In genomic region chr15:85472349-85472748, GRCh38 we compare ENCODE assay signal across 13 cellular contexts.
"Had no signal": no experiment of that assay in that cellular context is flagged by ENCODE, and none has a peak within 500 bp of the region (broad histone marks: within the 10 kb centered on the region; RNA-seq: fewer than 3 reads in every experiment).

No MANE protein-coding gene starts in this region.

- FAIRE-seq: colon, small intestine had no signal

- H3K27ac Mint-ChIP-seq: dendritic cell treated with granulocyte-macrophage colony-stimulating factor and Interleukin-4, amounts not matched to agents 40 ng/mL and 50 ng/mL, for 4 days had no signal

- H3K27me3 Mint-ChIP-seq: dendritic cell treated with granulocyte-macrophage colony-stimulating factor and Interleukin-4, amounts not matched to agents 40 ng/mL and 50 ng/mL, for 4 days; naive thymus-derived CD8-positive, alpha-beta T cell had no signal

- H3K9me3 Mint-ChIP-seq: dendritic cell treated with granulocyte-macrophage colony-stimulating factor and Interleukin-4, amounts not matched to agents 40 ng/mL and 50 ng/mL, for 4 days; naive thymus-derived CD8-positive, alpha-beta T cell had no signal

- ATAC-seq: foreskin keratinocyte; left colon; naive thymus-derived CD8-positive, alpha-beta T cell had no signal

- H3K4me3 Mint-ChIP-seq: dendritic cell treated with granulocyte-macrophage colony-stimulating factor and Interleukin-4, amounts not matched to agents 40 ng/mL and 50 ng/mL, for 4 days had no signal

- H3K27ac ChIP-seq: foreskin keratinocyte, neutrophil had no signal

- DNase-seq: foreskin keratinocyte; head of caudate nucleus; hippocampal formation; left colon; naive thymus-derived CD8-positive, alpha-beta T cell; posterior cingulate gyrus; small intestine; stimulated activated CD4-positive, alpha-beta T cell treated with anti-CD3 and anti-CD28 coated beads, Interleukin-2, amount 100 ng/mL, for 48 hours; stimulated activated naive CD4-positive, alpha-beta T cell treated with Interleukin-2 at 50 U/mL for 16 hours; trophoblast cell had no signal
